Comparison of ENCODE assay signal across 8 cellular contexts in genomic region chr5:154755361-154756202, GRCh38. TPM values are rescaled to one million over a fixed set of nuclear protein-coding genes. Genes with fewer than 3 reads are reported as not detected.
A peak's percentile ranks its signal among the peaks of the same experiment; 100 is the strongest.
DNase-seq lines count a peak whose midpoint lies in the region; ATAC-seq and TF ChIP-seq lines count a peak whose summit lies in the region.

LARP1 (plus strand) TSS chr5:154755377; CDS start chr5:154755758, 381 bp downstream.

- H3K27ac Mint-ChIP-seq in CD8-positive, alpha-beta memory T cell, result peak within 1 kb of the TSS; percentile 87 to 99 (median 96)

- DNase-seq in CD8-positive, alpha-beta memory T cell, result peak in 2 of 5 donors; percentile 5 to 11
- peak; percentile 24 for DNase-seq in activated T-cell treated with anti-CD3 and anti-CD28 coated beads for 48 hours (ENCODE audit: low read depth)
- DNase-seq in foreskin keratinocyte, result no peak
- DNase-seq in MV-4-11 (lab: John Stamatoyannopoulos, UW), result no peak
- no peak for DNase-seq in NCI-H2107 treated with DMSO at 0.1 percent for 48 hours (lab: John Stamatoyannopoulos, UW; ENCODE audit: unreplicated experiment)

- peaks cover 49 to 54% (median 52%) of the 10 kb centered on the region in 3 donors for H3K4me1 Mint-ChIP-seq in CD8-positive, alpha-beta memory T cell

- TF ChIP-seq EP300 in Ishikawa (IDR thresholded peaks at IDR 0.05; ENCODE audit: borderline replicate concordance), result no peak

- H3K4me3 ChIP-seq in CD8-positive, alpha-beta memory T cell (ENCODE audit: low read length), result peak within 1 kb of the TSS; percentile 85
- H3K4me3 ChIP-seq in neuron (ENCODE audit: low read length), result peak within 1 kb of the TSS; percentile 75

- H3K36me3 Mint-ChIP-seq in CD8-positive, alpha-beta memory T cell, result peaks cover 0 to 12% (median 0%) of the 10 kb centered on the region in 3 donors

- peak within 1 kb of the TSS; percentile 93 for H3K27ac ChIP-seq in CD8-positive, alpha-beta memory T cell (ENCODE audit: low read depth, low read length)
- H3K27ac ChIP-seq in foreskin keratinocyte, result peak within 1 kb of the TSS; percentile 93

- H3K4me1 ChIP-seq in CD8-positive, alpha-beta memory T cell (ENCODE audit: insufficient read depth, low read length), result peaks cover 43% of the 10 kb centered on the region
- H3K4me1 ChIP-seq in foreskin keratinocyte (peaks cover 34% of the 10 kb centered on the region), neuron (ENCODE audit: insufficient read depth, low read length) (peaks cover 20% of the 10 kb centered on the region)

- ATAC-seq in GM19455 (IDR thresholded peaks at IDR 0.05; ENCODE audit: unreplicated experiment) (peak; percentile 17), foreskin keratinocyte (no peak)

- H3K9me3 Mint-ChIP-seq in CD8-positive, alpha-beta memory T cell, result no peaks in the 10 kb centered on the region

- H3K27me3 ChIP-seq in CD8-positive, alpha-beta memory T cell (ENCODE audit: insufficient read depth, low read length, poor library complexity, severe bottlenecking), result no peaks in the 10 kb centered on the region
- H3K27me3 ChIP-seq in foreskin keratinocyte (no peaks in the 10 kb centered on the region), neuron (ENCODE audit: insufficient read depth, low read length) (no peaks in the 10 kb centered on the region)

- CTCF ChIA-PET in CD8-positive, alpha-beta memory T cell (lab: Charles Lee), result no interaction called here

- no peaks in the 10 kb centered on the region for H3K9me3 ChIP-seq in CD8-positive, alpha-beta memory T cell (ENCODE audit: low read length)
- H3K9me3 ChIP-seq in neuron (ENCODE audit: low read length), result no peaks in the 10 kb centered on the region

- POLR2A ChIA-PET in CD8-positive, alpha-beta memory T cell (lab: Charles Lee), result no interaction called here

- H3K36me3 ChIP-seq in CD8-positive, alpha-beta memory T cell (ENCODE audit: insufficient read depth, low read length), result no peaks in the 10 kb centered on the region
- no peaks in the 10 kb centered on the region for H3K36me3 ChIP-seq in neuron (ENCODE audit: insufficient read depth, low read length)

- no peak for TF ChIP-seq CTCF in foreskin keratinocyte (conservative IDR thresholded peaks at IDR 0.05)

- H2AFZ ChIP-seq in neuron (ENCODE audit: low read depth, low read length), result peak within 1 kb of the TSS; percentile 83

- peak within 1 kb of the TSS; percentile 90 to 100 (median 96) for H3K4me3 Mint-ChIP-seq in CD8-positive, alpha-beta memory T cell

- TF ChIP-seq RAD21 in Ishikawa (IDR thresholded peaks at IDR 0.05; ENCODE audit: low read depth), result no peak

- no peaks in the 10 kb centered on the region for H3K27me3 Mint-ChIP-seq in CD8-positive, alpha-beta memory T cell

TF ChIP-seq in Ishikawa, 13 proteins besides CTCF, POLR2A, EP300 and RAD21:
- TF ChIP-seq, protein P1, sequence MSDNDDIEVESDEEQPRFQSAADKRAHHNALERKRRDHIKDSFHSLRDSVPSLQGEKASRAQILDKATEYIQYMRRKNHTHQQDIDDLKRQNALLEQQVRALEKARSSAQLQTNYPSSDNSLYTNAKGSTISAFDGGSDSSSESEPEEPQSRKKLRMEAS (IDR thresholded peaks at IDR 0.05), result peak; percentile 13; the same call in 1 of the 2 replicates
- TF ChIP-seq, protein P2, sequence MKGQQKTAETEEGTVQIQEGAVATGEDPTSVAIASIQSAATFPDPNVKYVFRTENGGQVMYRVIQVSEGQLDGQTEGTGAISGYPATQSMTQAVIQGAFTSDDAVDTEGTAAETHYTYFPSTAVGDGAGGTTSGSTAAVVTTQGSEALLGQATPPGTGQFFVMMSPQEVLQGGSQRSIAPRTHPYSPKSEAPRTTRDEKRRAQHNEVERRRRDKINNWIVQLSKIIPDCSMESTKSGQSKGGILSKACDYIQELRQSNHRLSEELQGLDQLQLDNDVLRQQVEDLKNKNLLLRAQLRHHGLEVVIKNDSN (IDR thresholded peaks at IDR 0.05), result no peak
- TF ChIP-seq NFIC (IDR thresholded peaks at IDR 0.05) (no peak), YY1 (IDR thresholded peaks at IDR 0.05; ENCODE audit: low read depth) (peak; percentile 43; the same call in 1 of the 2 replicates), EGR1 (IDR thresholded peaks at IDR 0.05) (0 out of 2 replicates have a peak, but pooled peaks have one; percentile 16), ZBTB7A (IDR thresholded peaks at IDR 0.05; ENCODE audit: low read depth) (peak; percentile 33), FOXM1 (IDR thresholded peaks at IDR 0.05; ENCODE audit: borderline replicate concordance, low read depth) (no peak), CEBPB (IDR thresholded peaks at IDR 0.05) (no peak), TEAD4 (IDR thresholded peaks at IDR 0.05) (no peak), TAF1 (IDR thresholded peaks at IDR 0.05; ENCODE audit: low read depth) (peak; percentile 45; the same call in 1 of the 2 replicates), TCF12 (IDR thresholded peaks at IDR 0.05; ENCODE audit: low read depth) (no peak; the same call in 1 of the 2 replicates), CREB1 (IDR thresholded peaks at IDR 0.05; ENCODE audit: low read depth) (no peak), REST (IDR thresholded peaks at IDR 0.05; ENCODE audit: low read depth) (no peak)
TF ChIP-seq in Ishikawa: peak in this region for 5.

RNA-seq across cellular contexts. Expression of gene LARP1, which starts in this region (rescaled TPM):
- total RNA-seq in CD8-positive, alpha-beta memory T cell, result 100 to 1,000 TPM; 329 to 344 TPM
- polyA plus RNA-seq in CD8-positive, alpha-beta memory T cell, result 28.4 TPM
- 129 and 149 TPM in 2 replicates for total RNA-seq in foreskin keratinocyte
- 27.7 and 35.9 TPM in 2 replicates for polyA plus RNA-seq in foreskin keratinocyte
